ENCODE assay signal across 11 cellular contexts in the genomic region with DNA sequence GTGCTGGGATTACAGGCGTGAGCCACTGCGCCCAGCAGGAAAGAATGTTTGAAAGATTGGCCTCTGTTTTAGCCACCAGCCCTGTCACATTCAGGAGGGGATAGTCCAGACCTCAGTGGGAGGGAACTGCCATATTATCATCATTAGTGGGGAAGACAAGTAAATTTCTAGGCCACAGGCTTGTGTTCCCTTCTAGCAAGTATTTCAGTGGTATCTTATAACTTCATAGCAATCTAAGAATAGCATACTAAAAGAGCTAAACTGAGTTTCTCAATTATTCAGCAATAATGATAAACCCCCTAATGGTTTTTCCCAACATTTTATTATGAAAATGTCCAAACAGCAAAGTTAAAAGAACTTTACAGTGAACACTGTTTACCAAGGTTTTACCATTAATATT.
"Had no signal": no experiment of that assay in that cellular context is flagged by ENCODE, and none has a peak within 500 bp of the region (broad histone marks: within the 10 kb centered on the region; RNA-seq: fewer than 3 reads in every experiment).

No MANE protein-coding gene starts in this region.

- H3K27ac Mint-ChIP-seq: GM23338, H9, HFFc6 had no signal

- H2AFZ ChIP-seq: GM23248, GM23338 had no signal

- H3K4me3 ChIP-seq: GM23248, GM23338, HAP-1 had no signal

- H3K4me1 Mint-ChIP-seq: GM23338, H9 had no signal

- H3K9me3 Mint-ChIP-seq: HFFc6 had no signal

- H3K27ac ChIP-seq: GM23248 had no signal

- H3K4me3 Mint-ChIP-seq: GM23338, H9, HFFc6 had no signal

- H3K4me1 ChIP-seq: HAP-1 had no signal

- FAIRE-seq: H1, H54 had no signal

- H3K9ac ChIP-seq: GM23248 had no signal

- DNase-seq: GM23248, GOT3, H7, H9, HCEC 1CT, HFFc6 had no signal

- ATAC-seq: GM23338, HCT116 had no signal

- H3K4me2 ChIP-seq: GM23338 had no signal
